10 cellular contexts compared by ENCODE assay signal in the genomic region with DNA sequence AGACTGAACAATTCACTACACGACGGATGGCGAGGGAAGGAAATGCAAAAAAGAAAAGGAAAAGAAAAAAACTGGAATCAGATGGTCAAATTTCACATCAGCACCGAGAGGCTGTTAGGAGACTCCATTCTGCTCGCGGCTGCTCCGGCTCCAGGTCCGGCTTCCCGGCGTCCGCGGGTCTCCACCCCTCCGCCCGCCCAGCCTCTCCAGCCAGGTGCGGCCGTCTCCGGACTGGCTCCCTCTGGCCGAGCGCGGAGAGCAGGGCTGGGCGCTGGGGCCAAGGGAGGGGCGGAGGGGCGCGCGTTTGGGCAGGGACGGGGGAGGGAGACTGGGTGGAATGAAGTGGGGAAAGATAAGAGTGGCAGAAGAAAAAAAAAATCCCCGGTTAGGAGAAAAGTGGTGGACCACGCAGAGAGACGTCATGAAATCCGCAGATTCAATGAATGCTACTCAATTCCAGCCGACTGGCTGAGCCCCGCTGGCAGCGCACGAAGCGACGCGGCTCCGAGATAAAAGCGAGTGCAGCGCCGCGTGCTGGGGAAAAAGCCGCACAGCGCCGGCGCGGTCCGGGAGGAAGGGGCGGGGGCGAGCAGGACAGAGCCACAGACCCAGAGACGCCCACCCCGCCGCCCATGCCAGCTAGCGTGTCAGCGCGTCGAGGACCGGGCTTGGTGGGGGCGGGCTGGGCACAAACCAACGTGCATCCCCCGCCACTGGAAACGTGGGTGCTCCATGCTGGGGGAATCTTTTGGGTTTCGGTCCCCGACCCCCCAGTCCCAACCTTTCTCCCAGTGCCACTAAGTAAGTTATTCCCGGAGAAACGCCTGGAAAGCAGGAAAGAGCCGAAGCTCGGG. TPM values are rescaled to one million over a fixed set of nuclear protein-coding genes. Genes with fewer than 3 reads are reported as not detected.
A peak's percentile ranks its signal among the peaks of the same experiment; 100 is the strongest.
DNase-seq lines count a peak whose midpoint lies in the region; ATAC-seq lines count a peak whose summit lies in the region.
"Had no signal": no experiment of that assay in that cellular context is flagged by ENCODE, and none has a peak within 500 bp of the region (broad histone marks: within the 10 kb centered on the region; RNA-seq: fewer than 3 reads in every experiment).

A gene with protein sequence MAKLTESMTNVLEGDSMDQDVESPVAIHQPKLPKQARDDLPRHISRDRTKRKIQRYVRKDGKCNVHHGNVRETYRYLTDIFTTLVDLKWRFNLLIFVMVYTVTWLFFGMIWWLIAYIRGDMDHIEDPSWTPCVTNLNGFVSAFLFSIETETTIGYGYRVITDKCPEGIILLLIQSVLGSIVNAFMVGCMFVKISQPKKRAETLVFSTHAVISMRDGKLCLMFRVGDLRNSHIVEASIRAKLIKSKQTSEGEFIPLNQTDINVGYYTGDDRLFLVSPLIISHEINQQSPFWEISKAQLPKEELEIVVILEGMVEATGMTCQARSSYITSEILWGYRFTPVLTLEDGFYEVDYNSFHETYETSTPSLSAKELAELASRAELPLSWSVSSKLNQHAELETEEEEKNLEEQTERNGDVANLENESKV (minus strand): TSS at position 517 of the 854 bp plus-strand sequence. CDS start 75,775 bp downstream, outside the sequence.

- DNase-seq in SKM-1 treated with dmso at 0.1 percent for 144 hours (lab: John Stamatoyannopoulos, UW; ENCODE audit: unreplicated experiment) (peak; percentile 7), SKM-1 (lab: John Stamatoyannopoulos, UW; ENCODE audit: unreplicated experiment) (no peak), NCI-H2227 treated with DMSO at 0.1 percent for 48 hours (lab: John Stamatoyannopoulos, UW) (peak; percentile 55), cerebellum (ENCODE audit: low spot score) (peak; percentile 84), left lobe of liver (ENCODE audit: low spot score) (no peak), GF-D8 (lab: John Stamatoyannopoulos, UW) (no peak)
- DNase-seq: DND-41 had no signal

- ATAC-seq in left lobe of liver = peak; percentile 70
- ATAC-seq in GM21825 (IDR thresholded peaks at IDR 0.05; ENCODE audit: unreplicated experiment) = no peak
- no peak for ATAC-seq in HG03045 (IDR thresholded peaks at IDR 0.05; ENCODE audit: unreplicated experiment)

RNA-seq across cellular contexts. Expression of the gene that starts here (rescaled TPM):
- 14.5 TPM for total RNA-seq in cerebellum
- total RNA-seq in left lobe of liver = not detected
- total RNA-seq: activated CD8-positive, alpha-beta memory T cell treated with anti-CD3 and anti-CD28 coated beads for 36 hours had no signal

Comparison
In these comparisons a context has a peak if more than half of its experiments do, and no peak if none do; other contexts are left out.
1. RNA of the gene that starts here (total RNA-seq): 14.5 TPM in cerebellum (single experiment); not detected in left lobe of liver (single experiment); every median in the first group is over 10 times any median in the second.
2. DNase-seq: peak in SKM-1 treated with dmso at 0.1 percent for 144 hours (single experiment), NCI-H2227 treated with DMSO at 0.1 percent for 48 hours (single experiment) and cerebellum (single experiment); none in SKM-1 (single experiment), left lobe of liver (single experiment) and GF-D8 (single experiment).
3. Peak in ATAC-seq in left lobe of liver; RNA of the gene not detected or under 1 TPM.